In genomic region chr2:209592106-209592505, GRCh38 we compare ENCODE assay signal across 15 cellular contexts.
DNase-seq lines count a peak whose midpoint lies in the region; TF ChIP-seq lines count a peak whose summit lies in the region.
"Had no signal": no experiment of that assay in that cellular context is flagged by ENCODE, and none has a peak within 500 bp of the region (broad histone marks: within the 10 kb centered on the region; RNA-seq: fewer than 3 reads in every experiment).

No MANE protein-coding gene starts in this region.

- H4K20me1 ChIP-seq in OCI-LY7 (ENCODE audit: insufficient read depth, low read length) = no peaks in the 10 kb centered on the region

- H3K9me3 Mint-ChIP-seq in glutamatergic neuron (ENCODE audit: unreplicated experiment) = peaks cover 2% of the 10 kb centered on the region
- H3K9me3 Mint-ChIP-seq: CD4-positive, alpha-beta T cell had no signal

- no TSS peak for BruUV-seq in OCI-LY7 (replicated peaks; lab: Mats Ljungman, UMichigan)

- H3K9me2 ChIP-seq in OCI-LY7 (ENCODE audit: insufficient read depth, low read length) = no peaks in the 10 kb centered on the region

- H3K36me3 Mint-ChIP-seq in glutamatergic neuron (ENCODE audit: unreplicated experiment) = no peaks in the 10 kb centered on the region

- H3K4me3 ChIP-seq in OCI-LY7 (ENCODE audit: low read depth, low read length, poor library complexity, severe bottlenecking) = no peak overlapping the region

- H3K79me2 ChIP-seq in OCI-LY7 (ENCODE audit: insufficient read depth, low read depth, low read length) = no peaks in the 10 kb centered on the region

- POLR2A ChIA-PET in OCI-LY7 (lab: Charles Lee) = no interaction called here

- intact Hi-C loops in OCI-LY7 (cut with micrococcal nuclease; ENCODE audit: unreplicated experiment) = no loop called here

- DNase-seq in G401 (ENCODE audit: low spot score) (peak; percentile 39), NCI-H69 (lab: John Stamatoyannopoulos, UW) (peak; percentile 61), SK-MEL-5 (ENCODE audit: low read depth, low spot score) (peak; percentile 70), glutamatergic neuron (no peak), OCI-LY7 (ENCODE audit: low spot score) (no peak), RPMI8226 (no peak), OCI-M2 (lab: John Stamatoyannopoulos, UW; ENCODE audit: unreplicated experiment) (no peak)
- DNase-seq in stimulated activated CD4-positive, alpha-beta T cell treated with anti-CD3 and anti-CD28 coated beads, Interleukin-2, amount 100 ng/mL, for 24 hours = no peak
- DNase-seq: CD4-positive, alpha-beta T cell; DMS153; DMS79 treated with DMSO at 0.1 percent for 48 hours; EL; GDM1 had no signal

- no peak overlapping the region for H2AFZ ChIP-seq in OCI-LY7 (ENCODE audit: low read length)

- no peaks in the 10 kb centered on the region for H3K36me3 ChIP-seq in OCI-LY7 (ENCODE audit: insufficient read depth, low read length)

- no peak overlapping the region for H3K4me3 Mint-ChIP-seq in glutamatergic neuron (ENCODE audit: unreplicated experiment)
- H3K4me3 Mint-ChIP-seq: B cell; CD4-positive, alpha-beta T cell had no signal

- H3K4me1 Mint-ChIP-seq in glutamatergic neuron (ENCODE audit: low read depth, unreplicated experiment) = peaks cover 16% of the 10 kb centered on the region
- H3K4me1 Mint-ChIP-seq: B cell had no signal

- peak overlapping the region; percentile 1 for H3K27ac Mint-ChIP-seq in glutamatergic neuron (ENCODE audit: unreplicated experiment)
- H3K27ac Mint-ChIP-seq: B cell; CD4-positive, alpha-beta T cell had no signal

- H3K9me3 ChIP-seq in OCI-LY7 (ENCODE audit: low read length) = no peaks in the 10 kb centered on the region

- no peak overlapping the region for H3K27ac ChIP-seq in OCI-LY7 (ENCODE audit: low read depth, low read length, poor library complexity, severe bottlenecking)
- H3K27ac ChIP-seq: HL-60 had no signal

- no peak for TF ChIP-seq CTCF in glutamatergic neuron (IDR thresholded peaks at IDR 0.05; ENCODE audit: partially characterized antibody, unreplicated experiment)
- TF ChIP-seq CTCF in OCI-LY7 (conservative IDR thresholded peaks at IDR 0.05; ENCODE audit: low read length) = no peak

- no peak overlapping the region for H3K4me2 ChIP-seq in OCI-LY7 (ENCODE audit: low read length)

- in situ Hi-C loops in G401 (cut with HindIII; ENCODE audit: low sequenced_read_pairs) = no loop called here
- in situ Hi-C loops in SK-MEL-5 (cut with HindIII; ENCODE audit: low pct_unique_long_range_greater_than_20kb, low sequenced_read_pairs) = no loop called here

- CTCF ChIA-PET in OCI-LY7 (lab: Charles Lee; ENCODE audit: unreplicated experiment) = no interaction called here

- H3K4me1 ChIP-seq in OCI-LY7 (ENCODE audit: insufficient read depth, low read length, poor library complexity, severe bottlenecking) = no peaks in the 10 kb centered on the region

- H3K27me3 Mint-ChIP-seq in glutamatergic neuron (ENCODE audit: unreplicated experiment) = no peaks in the 10 kb centered on the region
- H3K27me3 Mint-ChIP-seq: B cell; CD4-positive, alpha-beta T cell had no signal

Comparison
In these comparisons a context has a peak if more than half of its experiments do, and no peak if none do; other contexts are left out.
1. DNase-seq: peak in G401 (single experiment), NCI-H69 (single experiment) and SK-MEL-5 (single experiment); none in glutamatergic neuron (single experiment), OCI-LY7 (single experiment), RPMI8226 (single experiment), stimulated activated CD4-positive, alpha-beta T cell treated with anti-CD3 and anti-CD28 coated beads, Interleukin-2, amount 100 ng/mL, for 24 hours (0 of 2) and OCI-M2 (single experiment).